In the genomic region with DNA sequence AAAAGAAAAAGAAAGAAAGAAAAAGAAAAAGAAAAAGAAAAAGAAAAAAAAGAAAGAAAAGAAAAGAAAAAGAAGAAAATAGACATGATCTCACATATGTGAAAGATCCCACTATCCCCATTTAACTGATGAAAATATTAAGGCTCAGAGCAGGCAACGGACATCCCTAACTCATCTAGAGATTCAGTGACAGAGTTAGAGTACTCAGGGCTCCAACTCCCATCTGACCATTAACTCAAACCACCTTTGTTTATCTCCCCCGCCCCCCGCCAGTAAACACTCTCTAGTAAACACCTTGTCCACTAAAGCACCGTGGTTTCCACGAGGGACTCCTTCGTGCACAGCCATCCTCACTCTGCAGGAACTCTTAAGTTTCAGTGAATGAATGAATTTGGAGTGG, we compare ENCODE assay signal across 8 cellular contexts.
DNase-seq lines count a peak whose midpoint lies in the region; ATAC-seq, FAIRE-seq and TF ChIP-seq lines count a peak whose summit lies in the region.

No MANE protein-coding gene starts in this region.

- H3K4me3 ChIP-seq in astrocyte (ENCODE audit: insufficient read depth, low read depth, low read length) (no peak overlapping the region), lung (no peak overlapping the region), testis (no peak overlapping the region)

- 68 to 71% methylated on average over 6 of the region's 6 CpGs for WGBS in lung, 2 donors
- WGBS in testis, 2 donors: 41 to 42% methylated on average over 6 of the region's 6 CpGs

- H3K27me3 ChIP-seq in astrocyte (ENCODE audit: insufficient read depth, low read length) (no peaks in the 10 kb centered on the region), lung (ENCODE audit: control insufficient read depth, insufficient read depth) (no peaks in the 10 kb centered on the region), testis (no peaks in the 10 kb centered on the region)

- peak overlapping the region; percentile 97 for H3K27ac Mint-ChIP-seq in activated CD4-positive, alpha-beta T cell treated with anti-CD3 and anti-CD28 coated beads, Interleukin-2, amount 10 ng/mL, durations not matched to agents 24 days and 14 days
- peak overlapping the region; percentile 99 for H3K27ac Mint-ChIP-seq in astrocyte (ENCODE audit: unreplicated experiment)

- H3K9me3 ChIP-seq in astrocyte (ENCODE audit: insufficient read depth, low read depth, low read length) (no peaks in the 10 kb centered on the region), lung (ENCODE audit: control insufficient read depth in 2 of 2, insufficient read depth in 1 of 2, low read length in 1 of 2) (no peaks in the 10 kb centered on the region), testis (no peaks in the 10 kb centered on the region)

- peaks cover 39% of the 10 kb centered on the region for H3K4me1 Mint-ChIP-seq in activated CD4-positive, alpha-beta T cell treated with anti-CD3 and anti-CD28 coated beads, Interleukin-2, amount 10 ng/mL, durations not matched to agents 24 days and 14 days
- peaks cover 41% of the 10 kb centered on the region for H3K4me1 Mint-ChIP-seq in astrocyte (ENCODE audit: low read depth, unreplicated experiment)

- peak overlapping the region; percentile 98 for H3K27ac ChIP-seq in astrocyte (ENCODE audit: low read depth, low read length)
- peak overlapping the region; percentile 97 to 99 for H3K27ac ChIP-seq in lung (ENCODE audit: low read depth in 1 of 2, low read length in 1 of 2)
- H3K27ac ChIP-seq in testis: peak overlapping the region; percentile 96

- H3K4me1 ChIP-seq in astrocyte (ENCODE audit: insufficient read depth, low read length): peaks cover 44% of the 10 kb centered on the region
- H3K4me1 ChIP-seq in lung (ENCODE audit: control insufficient read depth in 2 of 2, insufficient read depth in 2 of 2, low read length in 2 of 2): peaks cover 7 to 11% of the 10 kb centered on the region in 2 donors
- peaks cover 41% of the 10 kb centered on the region for H3K4me1 ChIP-seq in testis

- peaks cover 5% of the 10 kb centered on the region for H3K79me2 ChIP-seq in astrocyte (ENCODE audit: insufficient read depth, low read length)

- TF ChIP-seq CTCF in astrocyte (IDR thresholded peaks at IDR 0.05; ENCODE audit: insufficient read depth, low read depth, low read length) (no peak), lung (IDR thresholded peaks at IDR 0.05; ENCODE audit: control extremely low read depth, extremely low read depth) (no peak), testis (IDR thresholded peaks at IDR 0.05) (no peak)

- no peaks in the 10 kb centered on the region for H4K20me1 ChIP-seq in astrocyte (ENCODE audit: insufficient read depth, low read length)

- H3K27me3 Mint-ChIP-seq in activated CD4-positive, alpha-beta T cell treated with anti-CD3 and anti-CD28 coated beads, Interleukin-2, amount 10 ng/mL, durations not matched to agents 24 days and 14 days: no peaks in the 10 kb centered on the region
- H3K27me3 Mint-ChIP-seq in astrocyte (ENCODE audit: low read depth, unreplicated experiment): no peaks in the 10 kb centered on the region

- no peak for FAIRE-seq in astrocyte (lab: Jason Lieb, UNC)

- intact Hi-C loops in activated CD4-positive, alpha-beta T cell treated with anti-CD3 and anti-CD28 coated beads, Interleukin-2, amount 10 ng/mL, durations not matched to agents 24 days and 14 days (cut with micrococcal nuclease): loop anchor here (10.0 kb wide), 1 partner anchor 528 kb away; no protein-coding TSS in a partner anchor
- intact Hi-C loops in testis (cut with DNase I; ENCODE audit: low total_unique reads): no loop called here

- ATAC-seq in lung (ENCODE audit: insufficient read depth, low FRiP score): no peak
- ATAC-seq in GM19455 (IDR thresholded peaks at IDR 0.05; ENCODE audit: unreplicated experiment): no peak

- peak overlapping the region; percentile 89 for H3K4me3 Mint-ChIP-seq in activated CD4-positive, alpha-beta T cell treated with anti-CD3 and anti-CD28 coated beads, Interleukin-2, amount 10 ng/mL, durations not matched to agents 24 days and 14 days
- peak overlapping the region; percentile 55 for H3K4me3 Mint-ChIP-seq in astrocyte (ENCODE audit: unreplicated experiment)

- TF ChIP-seq POLR2A in testis (IDR thresholded peaks at IDR 0.05): no peak

- H3K36me3 ChIP-seq in astrocyte (ENCODE audit: insufficient read depth, low read length) (no peaks in the 10 kb centered on the region), lung (ENCODE audit: control insufficient read depth in 2 of 2, insufficient read depth in 2 of 2, low read length in 2 of 2) (no peaks in the 10 kb centered on the region), testis (ENCODE audit: low read depth, missing control alignments) (no peaks in the 10 kb centered on the region)

- H3K36me3 Mint-ChIP-seq in activated CD4-positive, alpha-beta T cell treated with anti-CD3 and anti-CD28 coated beads, Interleukin-2, amount 10 ng/mL, durations not matched to agents 24 days and 14 days (ENCODE audit: low read depth): peaks cover 18% of the 10 kb centered on the region
- H3K36me3 Mint-ChIP-seq in astrocyte (ENCODE audit: low read depth, unreplicated experiment): no peaks in the 10 kb centered on the region

- DNase-seq in activated CD4-positive, alpha-beta T cell treated with anti-CD3 and anti-CD28 coated beads, Interleukin-2, amount 10 ng/mL, durations not matched to agents 24 days and 14 days: no peak
- DNase-seq in activated CD4-positive, alpha-beta T cell treated with anti-CD3 and anti-CD28 coated beads, Interleukin-2, amount 50 U/mL, for 4 hours: no peak
- DNase-seq in astrocyte (ENCODE audit: low read depth) (no peak), lung (ENCODE audit: low spot score) (no peak), testis (no peak), DMS153 (lab: John Stamatoyannopoulos, UW) (no peak), putamen (ENCODE audit: low spot score) (no peak)

- peak overlapping the region; percentile 87 for H3K4me2 ChIP-seq in astrocyte (ENCODE audit: low read length)

- no peak overlapping the region for H2AFZ ChIP-seq in astrocyte (ENCODE audit: low read depth, low read length)

- peak overlapping the region; percentile 88 for H3K9ac ChIP-seq in astrocyte (ENCODE audit: low read length)

- H3K9me3 Mint-ChIP-seq in activated CD4-positive, alpha-beta T cell treated with anti-CD3 and anti-CD28 coated beads, Interleukin-2, amount 10 ng/mL, durations not matched to agents 24 days and 14 days: no peaks in the 10 kb centered on the region
- no peaks in the 10 kb centered on the region for H3K9me3 Mint-ChIP-seq in astrocyte (ENCODE audit: unreplicated experiment)
